Comparison of ENCODE assay signal across 24 cellular contexts in genomic region chr15:47802216-47802615, GRCh38.
"Had no signal": no experiment of that assay in that cellular context is flagged by ENCODE, and none has a peak within 500 bp of the region (broad histone marks: within the 10 kb centered on the region; RNA-seq: fewer than 3 reads in every experiment).

No MANE protein-coding gene starts in this region.

- H3K4me1 Mint-ChIP-seq: naive thymus-derived CD8-positive, alpha-beta T cell had no signal

- H3K9me3 Mint-ChIP-seq: nephron progenitor cell had no signal

- DNase-seq: dermis blood vessel endothelial cell; effector memory CD4-positive, alpha-beta T cell; foreskin fibroblast; heart left ventricle; left cardiac atrium; left lung; naive thymus-derived CD8-positive, alpha-beta T cell; nephron progenitor cell; nucleus accumbens; pancreas; right lobe of liver; small intestine; stimulated activated CD4-positive, alpha-beta T cell treated with anti-CD3 and anti-CD28 coated beads, Interleukin-12 subunit alpha, Interleukin-12 subunit beta, amount 100 ng/mL, for 4 hours; stimulated activated CD4-positive, alpha-beta T cell treated with anti-CD3 and anti-CD28 coated beads, Interleukin-1b, Interleukin-23, amount 100 ng/mL, for 48 hours; stimulated activated CD4-positive, alpha-beta T cell treated with anti-CD3 and anti-CD28 coated beads, Interleukin-4, amount 100 ng/mL, for 1 hour; stimulated activated CD8-positive, alpha-beta memory T cell treated with anti-CD3 and anti-CD28 coated beads, Interleukin-4, amount 100 ng/mL, for 48 hours; stimulated activated naive CD4-positive, alpha-beta T cell treated with Interleukin-2 at 50 U/mL for 16 hours; stomach; thyroid gland; trophoblast cell had no signal

- H3K36me3 Mint-ChIP-seq: naive thymus-derived CD8-positive, alpha-beta T cell had no signal

- H3K4me3 Mint-ChIP-seq: naive thymus-derived CD8-positive, alpha-beta T cell; nephron progenitor cell had no signal

- H3K27ac Mint-ChIP-seq: naive thymus-derived CD8-positive, alpha-beta T cell; nephron progenitor cell had no signal

- H3K27ac ChIP-seq: coronary artery, gastroesophageal sphincter, heart left ventricle, hepatocyte, left lung, pancreas, right lobe of liver, stomach, thyroid gland, vagina had no signal

- ATAC-seq: gastroesophageal sphincter; heart left ventricle; left cardiac atrium; left lung; naive thymus-derived CD8-positive, alpha-beta T cell; pancreas; right lobe of liver had no signal
